In the genomic region with DNA sequence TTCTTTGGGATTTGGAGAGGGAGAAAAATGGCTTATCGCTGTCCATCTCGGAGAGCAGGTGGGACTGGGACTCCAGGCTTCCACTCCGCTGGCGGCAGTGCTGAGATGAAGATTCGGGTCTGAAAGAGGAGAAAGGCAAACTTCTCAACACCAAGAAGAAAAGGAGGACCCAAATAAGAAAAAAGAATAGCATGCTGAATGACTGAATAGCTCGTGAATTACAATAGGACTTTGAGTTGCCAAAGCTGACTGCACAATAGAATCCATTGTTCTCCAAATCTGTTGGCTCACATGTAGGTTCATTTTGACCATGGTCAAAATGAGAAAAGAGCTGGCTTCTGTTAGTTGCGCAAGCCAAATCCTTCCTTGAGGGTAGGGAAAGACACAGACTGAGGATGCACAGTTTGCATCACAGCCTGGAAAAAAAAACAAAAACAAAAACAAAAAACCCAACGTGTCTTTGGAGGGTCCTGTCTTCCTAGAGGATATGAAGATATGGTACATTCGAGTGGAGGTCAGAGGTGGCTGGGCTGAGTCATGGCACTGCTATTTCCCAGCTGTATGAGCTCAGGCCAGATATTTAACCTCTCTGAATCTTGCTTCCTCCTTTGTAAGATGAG, we compare ENCODE assay signal across 11 cellular contexts. TPM values are rescaled to one million over a fixed set of nuclear protein-coding genes. Genes with fewer than 3 reads are reported as not detected.
DNase-seq lines count a peak whose midpoint lies in the region; TF ChIP-seq lines count a peak whose summit lies in the region.
"Had no signal": no experiment of that assay in that cellular context is flagged by ENCODE, and none has a peak within 500 bp of the region (broad histone marks: within the 10 kb centered on the region; RNA-seq: fewer than 3 reads in every experiment).

No MANE protein-coding gene starts in this region.

- H3K9me2 ChIP-seq in PC-9 (ENCODE audit: insufficient read depth): no peaks in the 10 kb centered on the region

- peaks cover 43% of the 10 kb centered on the region for H3F3A ChIP-seq in PC-9 (ENCODE audit: insufficient read depth, low read depth)

- TF ChIP-seq CTCF in AG10803 (conservative IDR thresholded peaks at IDR 0.05; ENCODE audit: low read length): no peak
- no peak for TF ChIP-seq CTCF in PC-9 (conservative IDR thresholded peaks at IDR 0.05)
- no peak for TF ChIP-seq CTCF in mesothelial cell of epicardium (IDR thresholded peaks at IDR 0.05; ENCODE audit: unreplicated experiment)
- no peak for TF ChIP-seq CTCF in testis (IDR thresholded peaks at IDR 0.05)
- no peak for TF ChIP-seq CTCF in GM10248 (IDR thresholded peaks at IDR 0.05; ENCODE audit: control extremely low read depth, extremely low read depth, low read depth, missing control alignments)

- H3K9me3 ChIP-seq in PC-9 (ENCODE audit: insufficient read depth, low read depth) (no peaks in the 10 kb centered on the region), testis (no peaks in the 10 kb centered on the region)
- H3K9me3 ChIP-seq: BLaER1 treated with 17β-estradiol and CSF1 and Interleukin-3, amounts not matched to agents 10 nM and 100 nM had no signal

- H3K9me3 Mint-ChIP-seq in mesothelial cell of epicardium: no peaks in the 10 kb centered on the region
- H3K9me3 Mint-ChIP-seq: naive thymus-derived CD8-positive, alpha-beta T cell had no signal

- H3K27me3 ChIP-seq in PC-9 (ENCODE audit: insufficient read depth, low read depth): no peaks in the 10 kb centered on the region
- no peaks in the 10 kb centered on the region for H3K27me3 ChIP-seq in testis
- H3K27me3 ChIP-seq: BLaER1 treated with 17β-estradiol and CSF1 and Interleukin-3, amounts not matched to agents 10 nM and 100 nM had no signal

- H3K27ac ChIP-seq in PC-9 (peak overlapping the region; percentile 97), testis (peak overlapping the region in 1 of 2 donors; percentile 1)
- H3K27ac ChIP-seq: BLaER1 treated with 17β-estradiol and CSF1 and Interleukin-3, amounts not matched to agents 10 nM and 100 nM had no signal

- peaks cover 7% of the 10 kb centered on the region for H3K4me1 Mint-ChIP-seq in mesothelial cell of epicardium

- WGBS in testis, 2 donors: 57 to 68% methylated on average over 9 of the region's 9 CpGs

- H3K27me3 Mint-ChIP-seq in mesothelial cell of epicardium (ENCODE audit: low read depth): no peaks in the 10 kb centered on the region
- H3K27me3 Mint-ChIP-seq: naive thymus-derived CD8-positive, alpha-beta T cell had no signal

- H3K4me3 ChIP-seq in AG10803 (ENCODE audit: low read length) (no peak overlapping the region), PC-9 (no peak overlapping the region), testis (no peak overlapping the region)
- H3K4me3 ChIP-seq: BLaER1 treated with 17β-estradiol and CSF1 and Interleukin-3, amounts not matched to agents 10 nM and 100 nM had no signal

- POLR2A ChIA-PET in PC-9 (lab: Charles Lee; ENCODE audit: unreplicated experiment): interaction anchor here (0.6 to 0.8 kb wide), 2 partner anchors 80 to 108 kb away, joined by 3 to 4 read pairs; no protein-coding TSS in a partner anchor
- POLR2A ChIA-PET in GM10248 (lab: Yijun Ruan, JAX): interaction anchor here (0.6 kb wide), 1 partner anchor 21 kb away, joined by 3 read pairs; no protein-coding TSS in a partner anchor

- TF ChIP-seq POLR2A in testis (IDR thresholded peaks at IDR 0.05): no peak

- peaks cover 22% of the 10 kb centered on the region for H3K36me3 ChIP-seq in PC-9 (ENCODE audit: low read depth)
- H3K36me3 ChIP-seq in testis (ENCODE audit: low read depth, missing control alignments): no peaks in the 10 kb centered on the region

- H4K20me1 ChIP-seq in PC-9 (ENCODE audit: insufficient read depth): no peaks in the 10 kb centered on the region

- H3K4me2 ChIP-seq in PC-9: peak overlapping the region; percentile 57
- H3K4me2 ChIP-seq: BLaER1 treated with 17β-estradiol and CSF1 and Interleukin-3, amounts not matched to agents 10 nM and 100 nM had no signal

- H2AFZ ChIP-seq in PC-9: no peak overlapping the region

- intact Hi-C loops in PC-9 (cut with micrococcal nuclease; ENCODE audit: unreplicated experiment) (no loop called here), testis (cut with DNase I; ENCODE audit: low total_unique reads) (no loop called here)

- CTCF ChIA-PET in PC-9 (lab: Charles Lee) (interaction anchor here (1.7 kb wide), 1 partner anchor 19 kb away, joined by 4 read pairs; no protein-coding TSS in a partner anchor), GM10248 (lab: Yijun Ruan, JAX) (interaction anchor here (0.9 to 2.4 kb wide), 3 partner anchors 9 to 125 kb away, joined by 5 to 12 read pairs (median 7); no protein-coding TSS in a partner anchor)

- peaks cover 12% of the 10 kb centered on the region; the same call in 1 of the 2 replicates for H3K79me2 ChIP-seq in PC-9 (ENCODE audit: low read depth)

- H3K36me3 Mint-ChIP-seq in mesothelial cell of epicardium: peaks cover 56% of the 10 kb centered on the region
- H3K36me3 Mint-ChIP-seq: naive thymus-derived CD8-positive, alpha-beta T cell had no signal

- H3K27ac Mint-ChIP-seq in mesothelial cell of epicardium: peak overlapping the region; percentile 32

- peak; percentile 30 for DNase-seq in AG10803 (ENCODE audit: low read depth)
- peak; percentile 40 to 67 for DNase-seq in PC-9
- peak; percentile 20 for DNase-seq in epidermal melanocyte (ENCODE audit: insufficient read length, low spot score)
- DNase-seq in mesothelial cell of epicardium (ENCODE audit: low spot score in 2 of 2, unreplicated experiment in 2 of 2): no peak
- no peak for DNase-seq in testis
- no peak for DNase-seq in activated CD4-positive, alpha-beta T cell treated with anti-CD3 and anti-CD28 coated beads, Interleukin-2, amount 50 U/mL, for 48 hours
- no peak for DNase-seq in GM10248 (ENCODE audit: extremely low spot score)
- DNase-seq in stimulated activated CD8-positive, alpha-beta memory T cell treated with anti-CD3 and anti-CD28 coated beads, Interleukin-4, amount 100 ng/mL, for 48 hours: no peak
- DNase-seq: cortex of kidney; naive thymus-derived CD8-positive, alpha-beta T cell had no signal

- H3K4me1 ChIP-seq in PC-9 (replicated peaks; ENCODE audit: insufficient read depth): peaks cover 60% of the 10 kb centered on the region
- H3K4me1 ChIP-seq in testis: no peaks in the 10 kb centered on the region

- BruUV-seq in PC-9 (replicated peaks; lab: Mats Ljungman, UMichigan): no TSS peak

- no peak overlapping the region for H3K4me3 Mint-ChIP-seq in mesothelial cell of epicardium
- H3K4me3 Mint-ChIP-seq: naive thymus-derived CD8-positive, alpha-beta T cell had no signal

RNA-seq across cellular contexts. Expression of gene LMOD3, which starts 59.3 kb away (rescaled TPM):
- total RNA-seq in PC-9 (2021) (not detected in 2 replicates), mesothelial cell of epicardium (not detected in 3 replicates), testis (not detected)
- 0.55 TPM for polyA plus RNA-seq in testis (ENCODE audit: insufficient read depth, low read depth, low replicate concordance)
- total RNA-seq: naive thymus-derived CD8-positive, alpha-beta T cell had no signal

Comparison
In these comparisons a context has a peak if more than half of its experiments do, and no peak if none do; other contexts are left out.
1. DNase-seq: peak in AG10803 (single experiment), PC-9 (2 of 2) and epidermal melanocyte (single experiment); none in mesothelial cell of epicardium (0 of 2), testis (single experiment), activated CD4-positive, alpha-beta T cell treated with anti-CD3 and anti-CD28 coated beads, Interleukin-2, amount 50 U/mL, for 48 hours (0 of 2), GM10248 (single experiment) and stimulated activated CD8-positive, alpha-beta memory T cell treated with anti-CD3 and anti-CD28 coated beads, Interleukin-4, amount 100 ng/mL, for 48 hours (single experiment).